ENCODE assay signal across 11 cellular contexts in genomic region chr9:7879551-7880245, GRCh38.
DNase-seq lines count a peak whose midpoint lies in the region; ATAC-seq and TF ChIP-seq lines count a peak whose summit lies in the region.
"Had no signal": no experiment of that assay in that cellular context is flagged by ENCODE, and none has a peak within 500 bp of the region (broad histone marks: within the 10 kb centered on the region; RNA-seq: fewer than 3 reads in every experiment).

No MANE protein-coding gene starts in this region.

- peaks cover 7% of the 10 kb centered on the region for H3K27me3 Mint-ChIP-seq in neural progenitor cell (ENCODE audit: insufficient read depth, low read depth)
- no peaks in the 10 kb centered on the region for H3K27me3 Mint-ChIP-seq in stimulated activated memory B cell treated with anti-CD40 and anti-IgM and Interleukin-4, amounts not matched to agents 10 μg/mL and 1 μg/mL and 100 μg/mL, for 72 hours

- H3K27ac Mint-ChIP-seq in neural progenitor cell: no peak overlapping the region
- H3K27ac Mint-ChIP-seq in stimulated activated memory B cell treated with anti-CD40 and anti-IgM and Interleukin-4, amounts not matched to agents 10 μg/mL and 1 μg/mL and 100 μg/mL, for 72 hours: no peak overlapping the region

- no peak overlapping the region for H3K4me3 ChIP-seq in neural progenitor cell
- H3K4me3 ChIP-seq: vagina had no signal

- DNase-seq in DMS53 (lab: John Stamatoyannopoulos, UW) (peak; percentile 83), NAMALWA (ENCODE audit: low spot score) (peak; percentile 47), neural progenitor cell (ENCODE audit: low spot score) (peak; percentile 88), erythroblast (lab: John Stamatoyannopoulos, UW) (no peak), germinal center (ENCODE audit: low spot score) (no peak)
- peak; percentile 62 to 68 for DNase-seq in activated T-cell treated with anti-CD3 and anti-CD28 coated beads, Interleukin-2, amount 50 U/mL, for 48 hours
- DNase-seq: NCI-H1417 treated with DMSO at 0.1 percent for 48 hours, nucleus accumbens had no signal

- peaks cover 12% of the 10 kb centered on the region for H3K4me1 ChIP-seq in neural progenitor cell
- H3K4me1 ChIP-seq: vagina had no signal

- peaks cover 7% of the 10 kb centered on the region for H3K4me1 Mint-ChIP-seq in neural progenitor cell
- peaks cover 27% of the 10 kb centered on the region for H3K4me1 Mint-ChIP-seq in stimulated activated memory B cell treated with anti-CD40 and anti-IgM and Interleukin-4, amounts not matched to agents 10 μg/mL and 1 μg/mL and 100 μg/mL, for 72 hours

- no peaks in the 10 kb centered on the region for H4K20me1 ChIP-seq in neural progenitor cell (ENCODE audit: low read depth)

- H3K79me2 ChIP-seq in neural progenitor cell (ENCODE audit: low read depth): no peaks in the 10 kb centered on the region

- no peaks in the 10 kb centered on the region for H3K9me3 ChIP-seq in neural progenitor cell (ENCODE audit: low read depth)
- H3K9me3 ChIP-seq: vagina had no signal

- no peak overlapping the region for H3K4me3 Mint-ChIP-seq in neural progenitor cell
- no peak overlapping the region for H3K4me3 Mint-ChIP-seq in stimulated activated memory B cell treated with anti-CD40 and anti-IgM and Interleukin-4, amounts not matched to agents 10 μg/mL and 1 μg/mL and 100 μg/mL, for 72 hours

- H2AFZ ChIP-seq in neural progenitor cell (replicated peaks): no peak overlapping the region

- no peaks in the 10 kb centered on the region for H3K36me3 ChIP-seq in neural progenitor cell
- H3K36me3 ChIP-seq: vagina had no signal

- H3K36me3 Mint-ChIP-seq in neural progenitor cell: peaks cover 2% of the 10 kb centered on the region
- H3K36me3 Mint-ChIP-seq in stimulated activated memory B cell treated with anti-CD40 and anti-IgM and Interleukin-4, amounts not matched to agents 10 μg/mL and 1 μg/mL and 100 μg/mL, for 72 hours: peaks cover 6% of the 10 kb centered on the region

- no peak for ATAC-seq in stimulated activated memory B cell treated with anti-CD40 and anti-IgM and Interleukin-4, amounts not matched to agents 10 μg/mL and 1 μg/mL and 100 μg/mL, for 72 hours
- no peak for ATAC-seq in GM18870 (IDR thresholded peaks at IDR 0.05; ENCODE audit: unreplicated experiment)

- H3K4me2 ChIP-seq in neural progenitor cell: peak overlapping the region; percentile 60

- no peak for TF ChIP-seq CTCF in neural progenitor cell (IDR thresholded peaks at IDR 0.05)

- no peak overlapping the region for H3K9ac ChIP-seq in neural progenitor cell

- no peak for TF ChIP-seq POLR2A in erythroblast (IDR thresholded peaks at IDR 0.05; ENCODE audit: low read length)

- H3K9me3 Mint-ChIP-seq in neural progenitor cell: peaks cover 21% of the 10 kb centered on the region
- H3K9me3 Mint-ChIP-seq in stimulated activated memory B cell treated with anti-CD40 and anti-IgM and Interleukin-4, amounts not matched to agents 10 μg/mL and 1 μg/mL and 100 μg/mL, for 72 hours: peaks cover 12% of the 10 kb centered on the region

- no peaks in the 10 kb centered on the region for H3F3A ChIP-seq in neural progenitor cell (ENCODE audit: low read depth)

- H3K27me3 ChIP-seq in neural progenitor cell: no peaks in the 10 kb centered on the region
- H3K27me3 ChIP-seq: vagina had no signal

- no peak overlapping the region for H3K27ac ChIP-seq in neural progenitor cell
- H3K27ac ChIP-seq: vagina had no signal

Comparison
In these comparisons a context has a peak if more than half of its experiments do, and no peak if none do; other contexts are left out.
1. DNase-seq: peak in DMS53 (single experiment), NAMALWA (single experiment), activated T-cell treated with anti-CD3 and anti-CD28 coated beads, Interleukin-2, amount 50 U/mL, for 48 hours (2 of 2) and neural progenitor cell (single experiment); none in erythroblast (0 of 2) and germinal center (single experiment).